Comparison of ENCODE assay signal across 8 cellular contexts in the genomic region with DNA sequence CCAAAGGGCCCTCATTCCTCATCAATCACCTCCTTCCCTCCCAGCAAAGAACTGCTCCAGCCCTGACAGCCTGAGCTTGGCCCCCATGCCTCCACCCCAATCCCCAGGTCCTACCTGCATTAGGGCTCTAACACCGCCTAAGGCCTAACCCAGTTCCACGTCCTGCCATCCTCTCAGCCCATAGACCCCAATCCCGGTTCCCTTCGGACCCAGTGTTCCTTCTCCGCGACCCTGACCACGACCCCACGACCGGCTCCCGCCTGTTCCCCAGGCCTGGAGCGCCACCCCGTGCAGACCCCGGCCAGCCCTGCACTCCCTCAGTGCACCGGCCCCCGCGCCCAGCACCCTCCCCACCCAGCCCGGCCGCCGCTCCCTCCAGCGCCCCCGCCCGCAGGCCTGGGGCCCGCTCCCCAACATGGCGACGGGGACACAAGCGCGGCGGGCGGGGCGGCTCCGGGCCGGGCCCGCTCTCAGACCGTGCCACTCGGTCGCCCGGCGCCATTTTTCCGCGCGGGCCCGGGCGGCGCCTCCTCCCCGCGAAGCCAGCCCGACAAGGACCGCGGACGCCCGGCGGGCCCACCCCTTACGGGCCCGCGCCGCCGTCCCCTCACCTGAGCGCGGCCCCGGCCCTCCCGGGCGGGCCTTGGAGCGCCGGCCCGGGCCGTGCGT. TPM values are rescaled to one million over a fixed set of nuclear protein-coding genes. Genes with fewer than 3 reads are reported as not detected.
DNase-seq lines count a peak whose midpoint lies in the region; ATAC-seq and TF ChIP-seq lines count a peak whose summit lies in the region.

No MANE protein-coding gene starts in this region.

- peaks cover 6 to 9% of the 10 kb centered on the region in 2 donors for H3K36me3 Mint-ChIP-seq in CD14-positive monocyte

- peak overlapping the region; percentile 96 to 99 for H3K4me3 Mint-ChIP-seq in CD14-positive monocyte

- DNase-seq in CD14-positive monocyte (ENCODE audit: low spot score) (peak; percentile 65), RWPE1 (ENCODE audit: low spot score) (peak; percentile 60), activated gamma-delta T cell treated with Interleukin-2 at 50 U/mL for 16 hours (peak; percentile 64), foreskin melanocyte (peak; percentile 3)

- H3K27ac Mint-ChIP-seq in CD14-positive monocyte = peak overlapping the region; percentile 89 to 96 (median 93)

- H3K27me3 ChIP-seq in neuron (ENCODE audit: insufficient read depth, low read length) = no peaks in the 10 kb centered on the region
- no peaks in the 10 kb centered on the region for H3K27me3 ChIP-seq in subcutaneous abdominal adipose tissue (ENCODE audit: control insufficient read depth in 5 of 5, insufficient read depth in 4 of 5, low read length in 5 of 5)

- peaks cover 1 to 5% (median 2%) of the 10 kb centered on the region in 3 donors for H3K27me3 Mint-ChIP-seq in CD14-positive monocyte (ENCODE audit: low read depth in 3 of 3)

- CTCF ChIA-PET in RWPE1 (lab: Yijun Ruan, JAX) = interaction anchor here (0.9 to 1.5 kb wide), 3 partner anchors 11 to 512 kb away, joined by 3 to 4 read pairs (median 3); no protein-coding TSS in a partner anchor

- H3K4me3 ChIP-seq in neuron (ENCODE audit: low read length) = peak overlapping the region; percentile 81
- H3K4me3 ChIP-seq in subcutaneous abdominal adipose tissue (ENCODE audit: low read depth in 1 of 5, low read length in 5 of 5) = peak overlapping the region; percentile 98 to 100 (median 99)

- intact Hi-C loops in CD14-positive monocyte (cut with micrococcal nuclease) = loop anchor here in 1 of 2 donors (5.0 kb wide), 1 partner anchor 132 kb away; a partner anchor contains a TSS

- H3K4me1 ChIP-seq in neuron (ENCODE audit: insufficient read depth, low read length) (peaks cover 12% of the 10 kb centered on the region), subcutaneous abdominal adipose tissue (ENCODE audit: control insufficient read depth in 5 of 5, insufficient read depth in 5 of 5, low read length in 5 of 5) (peaks cover 0 to 36% (median 29%) of the 10 kb centered on the region in 5 donors)

- peak overlapping the region; percentile 69 to 99 (median 97) for H3K9ac ChIP-seq in subcutaneous abdominal adipose tissue (ENCODE audit: low read length in 5 of 5)

- H3K36me3 ChIP-seq in neuron (ENCODE audit: insufficient read depth, low read length) (no peaks in the 10 kb centered on the region), subcutaneous abdominal adipose tissue (ENCODE audit: control insufficient read depth in 5 of 5, insufficient read depth in 5 of 5, low read length in 5 of 5) (no peaks in the 10 kb centered on the region)

- H3K4me1 Mint-ChIP-seq in CD14-positive monocyte = peaks cover 39% of the 10 kb centered on the region

- ATAC-seq in GM19372 (IDR thresholded peaks at IDR 0.05; ENCODE audit: low read depth, unreplicated experiment) = peak; percentile 58
- ATAC-seq in HG03521 (IDR thresholded peaks at IDR 0.05; ENCODE audit: unreplicated experiment) = peak; percentile 68

- H3K27ac ChIP-seq in RWPE1 (peak overlapping the region; percentile 90), subcutaneous abdominal adipose tissue (ENCODE audit: low read depth, low read length) (peak overlapping the region; percentile 88)

- TF ChIP-seq CTCF in CD14-positive monocyte (IDR thresholded peaks at IDR 0.05) = no peak
- no peak for TF ChIP-seq CTCF in RWPE1 (conservative IDR thresholded peaks at IDR 0.05; ENCODE audit: low read depth)

- peak overlapping the region; percentile 4 for H2AFZ ChIP-seq in neuron (ENCODE audit: low read depth, low read length)

- H3K9me3 Mint-ChIP-seq in CD14-positive monocyte = peaks cover 0 to 3% (median 0%) of the 10 kb centered on the region in 7 donors

- POLR2A ChIA-PET in RWPE1 (lab: Yijun Ruan, JAX; ENCODE audit: low non-redundant PET) = interaction anchor here (0.8 to 0.9 kb wide), 2 partner anchors 8 to 52 kb away, joined by 3 read pairs; a partner anchor contains a TSS

- H3K9me3 ChIP-seq in neuron (ENCODE audit: low read length) = no peaks in the 10 kb centered on the region
- H3K9me3 ChIP-seq in subcutaneous abdominal adipose tissue (ENCODE audit: control insufficient read depth in 5 of 5, low read length in 5 of 5) = no peaks in the 10 kb centered on the region

RNA-seq across cellular contexts. Expression of a gene that starts 0.5 kb away (rescaled TPM):
- 1 to 10 TPM; 2.8 to 3.9 TPM for polyA plus RNA-seq in CD14-positive monocyte

RNA-seq across cellular contexts. Expression of a gene that starts 47.7 kb away (rescaled TPM):
- polyA plus RNA-seq in CD14-positive monocyte = 1 to 10 TPM; 2.1 to 2.4 TPM

RNA-seq across cellular contexts. Expression of a gene that starts 51.4 kb away (rescaled TPM):
- polyA plus RNA-seq in CD14-positive monocyte = 10 to 100 TPM; 37.7 to 48.4 TPM

Comparison
In these comparisons a context has a peak if more than half of its experiments do, and no peak if none do; other contexts are left out.
1. Peak in every context shown above with its lines: DNase-seq, ATAC-seq, H3K4me3 ChIP-seq and H3K27ac ChIP-seq.
2. DNase-seq: peak in every context shown above with its lines; median percentile 65 in CD14-positive monocyte; 64 in activated gamma-delta T cell treated with Interleukin-2 at 50 U/mL for 16 hours; 60 in RWPE1; 3 in foreskin melanocyte.